Comparison of ENCODE assay signal across 1 cellular context in the genomic region with DNA sequence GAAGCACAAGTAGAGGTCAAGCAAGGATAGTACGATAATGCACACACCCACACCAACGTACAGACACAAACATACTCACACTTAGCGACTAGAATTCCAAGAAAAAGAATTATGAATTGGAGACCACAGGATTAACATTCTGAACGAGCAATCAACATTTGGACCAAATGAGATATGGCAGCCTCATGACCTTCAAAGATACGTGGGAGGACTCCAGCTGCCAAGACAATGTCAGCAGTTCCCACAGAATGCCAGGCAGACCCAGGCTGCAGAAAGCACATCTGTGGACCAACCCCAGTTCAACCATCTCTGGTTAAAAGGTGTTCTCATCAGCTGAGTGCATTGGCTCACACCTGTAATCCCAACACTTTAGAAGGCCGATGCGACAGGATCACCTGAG.
TF ChIP-seq lines count a peak whose summit lies in the region.

No MANE protein-coding gene starts in this region.

TF ChIP-seq in H1, 55 proteins besides CTCF, POLR2A, EP300 and RAD21:
- TF ChIP-seq SP4 (IDR thresholded peaks at IDR 0.05; ENCODE audit: low read length) (no peak), BRCA1 (IDR thresholded peaks at IDR 0.05; ENCODE audit: low read depth, low read length) (no peak), SP2 (IDR thresholded peaks at IDR 0.05; ENCODE audit: low read length) (no peak), CHD1 (IDR thresholded peaks at IDR 0.05; ENCODE audit: low read depth, low read length) (no peak), CHD7 (IDR thresholded peaks at IDR 0.05; ENCODE audit: insufficient replicate concordance, low read length) (no peak), CBX8 (IDR thresholded peaks at IDR 0.05; ENCODE audit: borderline replicate concordance, low read depth, low read length) (no peak), RBBP5 (IDR thresholded peaks at IDR 0.05; ENCODE audit: borderline replicate concordance, low read depth, low read length) (no peak), CREB1 (IDR thresholded peaks at IDR 0.05) (no peak), POLR2AphosphoS5 (IDR thresholded peaks at IDR 0.05; ENCODE audit: low read depth, low read length) (no peak), ZNF274 (IDR thresholded peaks at IDR 0.05; ENCODE audit: borderline replicate concordance, extremely low read depth, low read length) (no peak), GTF2F1 (IDR thresholded peaks at IDR 0.05; ENCODE audit: borderline replicate concordance, low read depth, low read length) (no peak), ATF3 (IDR thresholded peaks at IDR 0.05; ENCODE audit: insufficient read depth, low read depth, low read length) (no peak), HDAC6 (IDR thresholded peaks at IDR 0.05; ENCODE audit: low read depth, low read length) (no peak), CTBP2 (IDR thresholded peaks at IDR 0.05; ENCODE audit: borderline replicate concordance, insufficient read depth, insufficient read length, low read length) (no peak), KDM4A (IDR thresholded peaks at IDR 0.05; ENCODE audit: low read depth, low read length, severe bottlenecking) (no peak), GABPA (IDR thresholded peaks at IDR 0.05; ENCODE audit: borderline replicate concordance, insufficient read depth, low read length) (no peak), TCF12 (IDR thresholded peaks at IDR 0.05; ENCODE audit: low read depth, low read length) (no peak), PHF8 (conservative IDR thresholded peaks at IDR 0.05; ENCODE audit: low read depth, low read length) (no peak), RNF2 (IDR thresholded peaks at IDR 0.05; ENCODE audit: borderline replicate concordance, low read depth, low read length, missing control alignments, poor library complexity, severe bottlenecking) (no peak)
